1 cellular context compared by ENCODE assay signal in the genomic region with DNA sequence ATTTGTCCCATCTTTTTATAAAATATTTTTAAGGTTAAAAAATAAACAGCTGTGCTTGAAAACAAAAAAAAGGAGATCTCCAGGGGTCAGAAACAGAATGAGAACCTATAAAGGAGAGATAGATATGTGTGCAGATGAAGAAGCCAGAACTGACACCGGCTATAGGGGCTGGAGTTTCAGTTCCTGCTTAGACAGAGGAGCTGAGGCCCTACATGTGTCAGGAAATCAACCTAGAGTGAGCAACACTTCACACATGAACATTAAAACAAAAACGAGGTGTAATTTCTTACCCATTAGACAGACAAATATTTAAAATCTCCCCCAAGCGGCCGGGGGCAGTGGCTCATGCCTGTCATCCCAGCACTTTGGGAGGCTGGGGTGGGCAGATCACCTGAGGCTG.
TF ChIP-seq lines count a peak whose summit lies in the region.

No MANE protein-coding gene starts in this region.

TF ChIP-seq in GM12878, 131 proteins besides CTCF, POLR2A, EP300 and RAD21 (continued from another document):
- TF ChIP-seq ZSCAN29 (IDR thresholded peaks at IDR 0.05) (0 out of 2 replicates have a peak, but pooled peaks have one; percentile 63), PAX8 (IDR thresholded peaks at IDR 0.05) (no peak), NBN (IDR thresholded peaks at IDR 0.05) (0 out of 2 replicates have a peak, but pooled peaks have one; percentile 41), MTA3 (IDR thresholded peaks at IDR 0.05; ENCODE audit: borderline replicate concordance, low read length) (no peak), TARDBP (IDR thresholded peaks at IDR 0.05; ENCODE audit: borderline replicate concordance) (no peak), IRF4 (IDR thresholded peaks at IDR 0.05; ENCODE audit: low read depth, low read length) (peak; percentile 70), ETV6 (conservative IDR thresholded peaks at IDR 0.05 in 1 of 2, IDR thresholded peaks at IDR 0.05 in 1 of 2; ENCODE audit: borderline replicate concordance in 1 of 2, low read depth in 1 of 2) (no peak), SPI1 (IDR thresholded peaks at IDR 0.05; ENCODE audit: borderline replicate concordance, insufficient read depth, low read depth, low read length) (peak; percentile 88), IKZF2 (IDR thresholded peaks at IDR 0.05) (peak in 1 of 2 experiments; percentile 18; a peak in 1 of 4 replicates), MTA2 (IDR thresholded peaks at IDR 0.05; ENCODE audit: low read depth) (peak; percentile 39; the same call in 1 of the 2 replicates), MEF2B (IDR thresholded peaks at IDR 0.05; ENCODE audit: partially characterized antibody, poor library complexity, severe bottlenecking) (peak; percentile 33), IKZF1 (conservative IDR thresholded peaks at IDR 0.05) (peak; percentile 35; the same call in 1 of the 2 replicates), ZNF274 (IDR thresholded peaks at IDR 0.05; ENCODE audit: insufficient read depth, insufficient read length) (no peak), DPF2 (IDR thresholded peaks at IDR 0.05) (peak; percentile 43; the same call in 1 of the 2 replicates)
- TF ChIP-seq, protein P1, sequence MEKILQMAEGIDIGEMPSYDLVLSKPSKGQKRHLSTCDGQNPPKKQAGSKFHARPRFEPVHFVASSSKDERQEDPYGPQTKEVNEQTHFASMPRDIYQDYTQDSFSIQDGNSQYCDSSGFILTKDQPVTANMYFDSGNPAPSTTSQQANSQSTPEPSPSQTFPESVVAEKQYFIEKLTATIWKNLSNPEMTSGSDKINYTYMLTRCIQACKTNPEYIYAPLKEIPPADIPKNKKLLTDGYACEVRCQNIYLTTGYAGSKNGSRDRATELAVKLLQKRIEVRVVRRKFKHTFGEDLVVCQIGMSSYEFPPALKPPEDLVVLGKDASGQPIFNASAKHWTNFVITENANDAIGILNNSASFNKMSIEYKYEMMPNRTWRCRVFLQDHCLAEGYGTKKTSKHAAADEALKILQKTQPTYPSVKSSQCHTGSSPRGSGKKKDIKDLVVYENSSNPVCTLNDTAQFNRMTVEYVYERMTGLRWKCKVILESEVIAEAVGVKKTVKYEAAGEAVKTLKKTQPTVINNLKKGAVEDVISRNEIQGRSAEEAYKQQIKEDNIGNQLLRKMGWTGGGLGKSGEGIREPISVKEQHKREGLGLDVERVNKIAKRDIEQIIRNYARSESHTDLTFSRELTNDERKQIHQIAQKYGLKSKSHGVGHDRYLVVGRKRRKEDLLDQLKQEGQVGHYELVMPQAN (conservative IDR thresholded peaks at IDR 0.05) = peak; percentile 43; the same call in 1 of the 2 replicates
- TF ChIP-seq, protein P2, sequence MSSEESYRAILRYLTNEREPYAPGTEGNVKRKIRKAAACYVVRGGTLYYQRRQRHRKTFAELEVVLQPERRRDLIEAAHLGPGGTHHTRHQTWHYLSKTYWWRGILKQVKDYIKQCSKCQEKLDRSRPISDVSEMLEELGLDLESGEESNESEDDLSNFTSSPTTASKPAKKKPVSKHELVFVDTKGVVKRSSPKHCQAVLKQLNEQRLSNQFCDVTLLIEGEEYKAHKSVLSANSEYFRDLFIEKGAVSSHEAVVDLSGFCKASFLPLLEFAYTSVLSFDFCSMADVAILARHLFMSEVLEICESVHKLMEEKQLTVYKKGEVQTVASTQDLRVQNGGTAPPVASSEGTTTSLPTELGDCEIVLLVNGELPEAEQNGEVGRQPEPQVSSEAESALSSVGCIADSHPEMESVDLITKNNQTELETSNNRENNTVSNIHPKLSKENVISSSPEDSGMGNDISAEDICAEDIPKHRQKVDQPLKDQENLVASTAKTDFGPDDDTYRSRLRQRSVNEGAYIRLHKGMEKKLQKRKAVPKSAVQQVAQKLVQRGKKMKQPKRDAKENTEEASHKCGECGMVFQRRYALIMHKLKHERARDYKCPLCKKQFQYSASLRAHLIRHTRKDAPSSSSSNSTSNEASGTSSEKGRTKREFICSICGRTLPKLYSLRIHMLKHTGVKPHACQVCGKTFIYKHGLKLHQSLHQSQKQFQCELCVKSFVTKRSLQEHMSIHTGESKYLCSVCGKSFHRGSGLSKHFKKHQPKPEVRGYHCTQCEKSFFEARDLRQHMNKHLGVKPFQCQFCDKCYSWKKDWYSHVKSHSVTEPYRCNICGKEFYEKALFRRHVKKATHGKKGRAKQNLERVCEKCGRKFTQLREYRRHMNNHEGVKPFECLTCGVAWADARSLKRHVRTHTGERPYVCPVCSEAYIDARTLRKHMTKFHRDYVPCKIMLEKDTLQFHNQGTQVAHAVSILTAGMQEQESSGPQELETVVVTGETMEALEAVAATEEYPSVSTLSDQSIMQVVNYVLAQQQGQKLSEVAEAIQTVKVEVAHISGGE (CRISPR knock-in tag; IDR thresholded peaks at IDR 0.05) = no peak
- TF ChIP-seq, protein P3, sequence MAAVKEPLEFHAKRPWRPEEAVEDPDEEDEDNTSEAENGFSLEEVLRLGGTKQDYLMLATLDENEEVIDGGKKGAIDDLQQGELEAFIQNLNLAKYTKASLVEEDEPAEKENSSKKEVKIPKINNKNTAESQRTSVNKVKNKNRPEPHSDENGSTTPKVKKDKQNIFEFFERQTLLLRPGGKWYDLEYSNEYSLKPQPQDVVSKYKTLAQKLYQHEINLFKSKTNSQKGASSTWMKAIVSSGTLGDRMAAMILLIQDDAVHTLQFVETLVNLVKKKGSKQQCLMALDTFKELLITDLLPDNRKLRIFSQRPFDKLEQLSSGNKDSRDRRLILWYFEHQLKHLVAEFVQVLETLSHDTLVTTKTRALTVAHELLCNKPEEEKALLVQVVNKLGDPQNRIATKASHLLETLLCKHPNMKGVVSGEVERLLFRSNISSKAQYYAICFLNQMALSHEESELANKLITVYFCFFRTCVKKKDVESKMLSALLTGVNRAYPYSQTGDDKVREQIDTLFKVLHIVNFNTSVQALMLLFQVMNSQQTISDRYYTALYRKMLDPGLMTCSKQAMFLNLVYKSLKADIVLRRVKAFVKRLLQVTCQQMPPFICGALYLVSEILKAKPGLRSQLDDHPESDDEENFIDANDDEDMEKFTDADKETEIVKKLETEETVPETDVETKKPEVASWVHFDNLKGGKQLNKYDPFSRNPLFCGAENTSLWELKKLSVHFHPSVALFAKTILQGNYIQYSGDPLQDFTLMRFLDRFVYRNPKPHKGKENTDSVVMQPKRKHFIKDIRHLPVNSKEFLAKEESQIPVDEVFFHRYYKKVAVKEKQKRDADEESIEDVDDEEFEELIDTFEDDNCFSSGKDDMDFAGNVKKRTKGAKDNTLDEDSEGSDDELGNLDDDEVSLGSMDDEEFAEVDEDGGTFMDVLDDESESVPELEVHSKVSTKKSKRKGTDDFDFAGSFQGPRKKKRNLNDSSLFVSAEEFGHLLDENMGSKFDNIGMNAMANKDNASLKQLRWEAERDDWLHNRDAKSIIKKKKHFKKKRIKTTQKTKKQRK (IDR thresholded peaks at IDR 0.05; ENCODE audit: low read depth, low read length) = no peak
- TF ChIP-seq, protein P4, sequence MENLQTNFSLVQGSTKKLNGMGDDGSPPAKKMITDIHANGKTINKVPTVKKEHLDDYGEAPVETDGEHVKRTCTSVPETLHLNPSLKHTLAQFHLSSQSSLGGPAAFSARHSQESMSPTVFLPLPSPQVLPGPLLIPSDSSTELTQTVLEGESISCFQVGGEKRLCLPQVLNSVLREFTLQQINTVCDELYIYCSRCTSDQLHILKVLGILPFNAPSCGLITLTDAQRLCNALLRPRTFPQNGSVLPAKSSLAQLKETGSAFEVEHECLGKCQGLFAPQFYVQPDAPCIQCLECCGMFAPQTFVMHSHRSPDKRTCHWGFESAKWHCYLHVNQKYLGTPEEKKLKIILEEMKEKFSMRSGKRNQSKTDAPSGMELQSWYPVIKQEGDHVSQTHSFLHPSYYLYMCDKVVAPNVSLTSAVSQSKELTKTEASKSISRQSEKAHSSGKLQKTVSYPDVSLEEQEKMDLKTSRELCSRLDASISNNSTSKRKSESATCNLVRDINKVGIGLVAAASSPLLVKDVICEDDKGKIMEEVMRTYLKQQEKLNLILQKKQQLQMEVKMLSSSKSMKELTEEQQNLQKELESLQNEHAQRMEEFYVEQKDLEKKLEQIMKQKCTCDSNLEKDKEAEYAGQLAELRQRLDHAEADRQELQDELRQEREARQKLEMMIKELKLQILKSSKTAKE (IDR thresholded peaks at IDR 0.05; ENCODE audit: low read depth, poor library complexity, severe bottlenecking) = no peak
- TF ChIP-seq, protein P5, sequence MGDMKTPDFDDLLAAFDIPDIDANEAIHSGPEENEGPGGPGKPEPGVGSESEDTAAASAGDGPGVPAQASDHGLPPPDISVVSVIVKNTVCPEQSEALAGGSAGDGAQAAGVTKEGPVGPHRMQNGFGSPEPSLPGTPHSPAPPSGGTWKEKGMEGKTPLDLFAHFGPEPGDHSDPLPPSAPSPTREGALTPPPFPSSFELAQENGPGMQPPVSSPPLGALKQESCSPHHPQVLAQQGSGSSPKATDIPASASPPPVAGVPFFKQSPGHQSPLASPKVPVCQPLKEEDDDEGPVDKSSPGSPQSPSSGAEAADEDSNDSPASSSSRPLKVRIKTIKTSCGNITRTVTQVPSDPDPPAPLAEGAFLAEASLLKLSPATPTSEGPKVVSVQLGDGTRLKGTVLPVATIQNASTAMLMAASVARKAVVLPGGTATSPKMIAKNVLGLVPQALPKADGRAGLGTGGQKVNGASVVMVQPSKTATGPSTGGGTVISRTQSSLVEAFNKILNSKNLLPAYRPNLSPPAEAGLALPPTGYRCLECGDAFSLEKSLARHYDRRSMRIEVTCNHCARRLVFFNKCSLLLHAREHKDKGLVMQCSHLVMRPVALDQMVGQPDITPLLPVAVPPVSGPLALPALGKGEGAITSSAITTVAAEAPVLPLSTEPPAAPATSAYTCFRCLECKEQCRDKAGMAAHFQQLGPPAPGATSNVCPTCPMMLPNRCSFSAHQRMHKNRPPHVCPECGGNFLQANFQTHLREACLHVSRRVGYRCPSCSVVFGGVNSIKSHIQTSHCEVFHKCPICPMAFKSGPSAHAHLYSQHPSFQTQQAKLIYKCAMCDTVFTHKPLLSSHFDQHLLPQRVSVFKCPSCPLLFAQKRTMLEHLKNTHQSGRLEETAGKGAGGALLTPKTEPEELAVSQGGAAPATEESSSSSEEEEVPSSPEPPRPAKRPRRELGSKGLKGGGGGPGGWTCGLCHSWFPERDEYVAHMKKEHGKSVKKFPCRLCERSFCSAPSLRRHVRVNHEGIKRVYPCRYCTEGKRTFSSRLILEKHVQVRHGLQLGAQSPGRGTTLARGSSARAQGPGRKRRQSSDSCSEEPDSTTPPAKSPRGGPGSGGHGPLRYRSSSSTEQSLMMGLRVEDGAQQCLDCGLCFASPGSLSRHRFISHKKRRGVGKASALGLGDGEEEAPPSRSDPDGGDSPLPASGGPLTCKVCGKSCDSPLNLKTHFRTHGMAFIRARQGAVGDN (IDR thresholded peaks at IDR 0.05) = peak; percentile 92
- TF ChIP-seq, protein P6, sequence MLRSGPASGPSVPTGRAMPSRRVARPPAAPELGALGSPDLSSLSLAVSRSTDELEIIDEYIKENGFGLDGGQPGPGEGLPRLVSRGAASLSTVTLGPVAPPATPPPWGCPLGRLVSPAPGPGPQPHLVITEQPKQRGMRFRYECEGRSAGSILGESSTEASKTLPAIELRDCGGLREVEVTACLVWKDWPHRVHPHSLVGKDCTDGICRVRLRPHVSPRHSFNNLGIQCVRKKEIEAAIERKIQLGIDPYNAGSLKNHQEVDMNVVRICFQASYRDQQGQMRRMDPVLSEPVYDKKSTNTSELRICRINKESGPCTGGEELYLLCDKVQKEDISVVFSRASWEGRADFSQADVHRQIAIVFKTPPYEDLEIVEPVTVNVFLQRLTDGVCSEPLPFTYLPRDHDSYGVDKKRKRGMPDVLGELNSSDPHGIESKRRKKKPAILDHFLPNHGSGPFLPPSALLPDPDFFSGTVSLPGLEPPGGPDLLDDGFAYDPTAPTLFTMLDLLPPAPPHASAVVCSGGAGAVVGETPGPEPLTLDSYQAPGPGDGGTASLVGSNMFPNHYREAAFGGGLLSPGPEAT (IDR thresholded peaks at IDR 0.05; ENCODE audit: low read depth) = 0 out of 2 replicates have a peak, but pooled peaks have one; percentile 19
TF ChIP-seq in GM12878: peak in this region for 12.
